1 cellular context compared by ENCODE assay signal in genomic region chr2:74119324-74119723, GRCh38.
TF ChIP-seq lines count a peak whose summit lies in the region.

No MANE protein-coding gene starts in this region.

TF ChIP-seq in GM23338, 12 proteins besides CTCF, POLR2A, EP300 and RAD21 (continued from another document):
- TF ChIP-seq REST (IDR thresholded peaks at IDR 0.05; ENCODE audit: unreplicated experiment) (no peak), ZNF331 (CRISPR knock-in tag; IDR thresholded peaks at IDR 0.05; ENCODE audit: low read depth) (no peak), CREB1 (CRISPR knock-in tag; IDR thresholded peaks at IDR 0.05; ENCODE audit: low read depth) (no peak), NANOG (IDR thresholded peaks at IDR 0.05; ENCODE audit: borderline replicate concordance) (no peak), STAT1 (IDR thresholded peaks at IDR 0.05; ENCODE audit: unreplicated experiment) (no peak), ETS1 (IDR thresholded peaks at IDR 0.05) (no peak), POLR2AphosphoS5 (IDR thresholded peaks at IDR 0.05; ENCODE audit: low read depth) (no peak), EZH2 (IDR thresholded peaks at IDR 0.05; ENCODE audit: low read depth, unreplicated experiment) (no peak)
TF ChIP-seq in GM23338: peak in this region for 0.
